Comparison of ENCODE assay signal across 7 cellular contexts in the genomic region with DNA sequence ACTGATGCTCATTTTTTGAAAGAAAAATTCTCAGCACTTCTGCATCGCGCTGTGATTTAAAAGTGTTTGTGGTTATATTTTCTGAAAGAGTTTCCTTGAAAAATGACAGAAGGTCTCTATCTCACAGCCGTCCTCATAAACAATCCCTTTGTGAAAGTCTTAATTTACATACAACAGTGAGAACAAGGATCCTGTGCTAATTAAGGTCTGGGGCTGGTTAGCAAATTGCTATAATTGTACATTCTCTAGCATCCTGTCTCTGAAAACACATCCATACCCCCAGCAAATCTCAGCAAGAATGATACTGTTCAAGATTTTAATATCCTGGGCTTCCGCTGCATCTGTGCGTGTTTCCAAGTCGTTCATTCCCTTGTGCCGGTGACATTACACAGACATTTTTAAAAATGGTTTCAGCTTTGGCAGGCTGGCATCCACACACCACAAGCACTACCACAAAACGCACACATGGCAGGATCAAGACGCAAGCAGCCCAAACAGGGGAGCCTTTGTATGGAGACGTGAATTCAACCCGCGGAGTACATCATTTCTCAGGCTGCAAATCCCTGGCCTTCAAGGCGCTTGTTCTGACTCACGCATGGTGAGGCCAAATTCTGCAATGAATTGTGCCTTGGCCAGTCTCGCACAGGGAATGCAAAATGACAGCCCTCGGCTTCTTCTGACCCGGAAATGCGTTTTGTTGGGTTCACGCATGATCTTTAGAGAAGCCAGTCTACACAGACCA. TPM values are rescaled to one million over a fixed set of nuclear protein-coding genes. Genes with fewer than 3 reads are reported as not detected.
DNase-seq lines count a peak whose midpoint lies in the region; ATAC-seq, FAIRE-seq and TF ChIP-seq lines count a peak whose summit lies in the region.

No MANE protein-coding gene starts in this region.

- BruUV-seq in OCI-LY7 (replicated peaks; lab: Mats Ljungman, UMichigan), result TSS peak; percentile 33

- H3K4me1 ChIP-seq in OCI-LY7 (ENCODE audit: insufficient read depth, low read length, poor library complexity, severe bottlenecking) (peaks cover 23% of the 10 kb centered on the region), esophagus muscularis mucosa (peaks cover 87 to 100% (median 98%) of the 10 kb centered on the region in 4 donors), upper lobe of right lung (peaks cover 34% of the 10 kb centered on the region)

- POLR2A ChIA-PET in OCI-LY7 (lab: Charles Lee), result interaction anchor here (0.6 to 1.0 kb wide), 2 partner anchors 22 to 443 kb away, joined by 3 read pairs; no protein-coding TSS in a partner anchor

- peaks cover 8% of the 10 kb centered on the region for H4K20me1 ChIP-seq in OCI-LY7 (ENCODE audit: insufficient read depth, low read length)

- peak; percentile 44 for TF ChIP-seq EP300 in esophagus muscularis mucosa (IDR thresholded peaks at IDR 0.05)

- FAIRE-seq in urothelium cell line (lab: Jason Lieb, UNC), result no peak

- H3K27me3 ChIP-seq in esophagus muscularis mucosa, result no peaks in the 10 kb centered on the region
- no peaks in the 10 kb centered on the region for H3K27me3 ChIP-seq in upper lobe of right lung

- DNase-seq in OCI-LY7 (ENCODE audit: low spot score) (peak; percentile 33), esophagus muscularis mucosa (ENCODE audit: extremely low spot score) (no peak), myocyte (ENCODE audit: low read depth) (peak; percentile 81), upper lobe of right lung (no peak), NCI-H345 treated with DMSO at 0.1 percent for 48 hours (lab: John Stamatoyannopoulos, UW; ENCODE audit: unreplicated experiment) (no peak), urothelium cell line (ENCODE audit: low spot score) (no peak)
- no peak for DNase-seq in activated CD4-positive, alpha-beta T cell treated with anti-CD3 and anti-CD28 coated beads, Interleukin-2, amount 50 U/mL, for 48 hours

- peaks cover 82% of the 10 kb centered on the region for H3K36me3 ChIP-seq in OCI-LY7 (ENCODE audit: insufficient read depth, low read length)
- H3K36me3 ChIP-seq in esophagus muscularis mucosa, result peaks cover 0 to 18% (median 0%) of the 10 kb centered on the region in 4 donors
- H3K36me3 ChIP-seq in upper lobe of right lung, result peaks cover 3% of the 10 kb centered on the region

- intact Hi-C loops in OCI-LY7 (cut with micrococcal nuclease; ENCODE audit: unreplicated experiment) (no loop called here), esophagus muscularis mucosa (cut with DNase I) (no loop called here), upper lobe of right lung (cut with DNase I) (no loop called here)

- H3K27ac ChIP-seq in OCI-LY7 (ENCODE audit: low read depth, low read length, poor library complexity, severe bottlenecking) (peak overlapping the region; percentile 44), esophagus muscularis mucosa (replicated peaks in 1 of 4) (peak overlapping the region; percentile 92 to 99 (median 95)), upper lobe of right lung (peak overlapping the region; percentile 81)

- peak overlapping the region; percentile 69 for H3K4me2 ChIP-seq in OCI-LY7 (ENCODE audit: low read length)

- H3K9me3 ChIP-seq in OCI-LY7 (ENCODE audit: low read length) (no peaks in the 10 kb centered on the region), esophagus muscularis mucosa (no peaks in the 10 kb centered on the region), upper lobe of right lung (no peaks in the 10 kb centered on the region)

- H2AFZ ChIP-seq in OCI-LY7 (ENCODE audit: low read length), result no peak overlapping the region

- TF ChIP-seq POLR2A in esophagus muscularis mucosa (IDR thresholded peaks at IDR 0.05; ENCODE audit: low read depth), result no peak

- no peak for TF ChIP-seq CTCF in OCI-LY7 (conservative IDR thresholded peaks at IDR 0.05; ENCODE audit: low read length)
- no peak for TF ChIP-seq CTCF in esophagus muscularis mucosa (IDR thresholded peaks at IDR 0.05)
- TF ChIP-seq CTCF in upper lobe of right lung (IDR thresholded peaks at IDR 0.05), result no peak

- WGBS in esophagus muscularis mucosa, result 50% methylated on average over 16 of the region's 19 CpGs

- CTCF ChIA-PET in OCI-LY7 (lab: Charles Lee; ENCODE audit: unreplicated experiment), result no interaction called here

- H3K9me2 ChIP-seq in OCI-LY7 (ENCODE audit: insufficient read depth, low read length), result no peaks in the 10 kb centered on the region

- H3K79me2 ChIP-seq in OCI-LY7 (ENCODE audit: insufficient read depth, low read depth, low read length), result peaks cover 90% of the 10 kb centered on the region

- H3K4me3 ChIP-seq in OCI-LY7 (ENCODE audit: low read depth, low read length, poor library complexity, severe bottlenecking) (peak overlapping the region; percentile 38), esophagus muscularis mucosa (peak overlapping the region; percentile 8 to 30 (median 20)), upper lobe of right lung (no peak overlapping the region)

- ATAC-seq in upper lobe of right lung, result no peak

RNA-seq across cellular contexts. Expression of gene ZMYND8, which starts 20.3 kb away (rescaled TPM):
- total RNA-seq in OCI-LY7 (2014; rRNA removed; shearing (Covaris generic)), result 26.1 and 30.4 TPM in 2 replicates
- total RNA-seq in OCI-LY7 (2022) (69.1 and 77.0 TPM in 2 replicates), esophagus muscularis mucosa (10 to 100 TPM; 44.6 to 78.6 (median 65.8) TPM), myocyte (28.2 and 29.1 TPM in 2 replicates), upper lobe of right lung (45.7 TPM)
- polyA plus RNA-seq in myocyte (2012), result 19.4 TPM

Comparison
In these comparisons a context has a peak if more than half of its experiments do, and no peak if none do; other contexts are left out.
1. DNase-seq: peak in OCI-LY7 (single experiment) and myocyte (single experiment); none in esophagus muscularis mucosa (single experiment), upper lobe of right lung (single experiment), activated CD4-positive, alpha-beta T cell treated with anti-CD3 and anti-CD28 coated beads, Interleukin-2, amount 50 U/mL, for 48 hours (0 of 2), NCI-H345 treated with DMSO at 0.1 percent for 48 hours (single experiment) and urothelium cell line (single experiment).
2. H3K27ac ChIP-seq: peak in every context shown above with its lines; median percentile 95 in esophagus muscularis mucosa; 81 in upper lobe of right lung; 44 in OCI-LY7.